ENCODE assay signal across 1 cellular context in genomic region chr2:135985018-135985825, GRCh38.
TF ChIP-seq lines count a peak whose summit lies in the region.

DARS1 (minus strand) TSS chr2:135985626; CDS start chr2:135985468, 158 bp downstream.

TF ChIP-seq in WTC11, 78 proteins besides CTCF, POLR2A, EP300 and RAD21 (continued from another document):
- TF ChIP-seq ATF3 (CRISPR knock-in tag; conservative IDR thresholded peaks at IDR 0.05) (no peak), IRF1 (CRISPR knock-in tag; IDR thresholded peaks at IDR 0.05) (no peak), PRDM15 (CRISPR knock-in tag; IDR thresholded peaks at IDR 0.05) (no peak; the same call in 1 of the 2 replicates), TCF7 (CRISPR knock-in tag; IDR thresholded peaks at IDR 0.05; ENCODE audit: low read depth) (peak; percentile 79; the same call in 1 of the 2 replicates), ZNF121 (CRISPR knock-in tag; IDR thresholded peaks at IDR 0.05) (0 out of 2 replicates have a peak, but pooled peaks have one; percentile 18), ZNF512 (CRISPR knock-in tag; IDR thresholded peaks at IDR 0.05; ENCODE audit: borderline replicate concordance) (no peak), GTF2I (CRISPR knock-in tag; conservative IDR thresholded peaks at IDR 0.05) (no peak), MYBL2 (CRISPR knock-in tag; IDR thresholded peaks at IDR 0.05) (peak; percentile 59; the same call in 1 of the 2 replicates), SP1 (CRISPR knock-in tag; conservative IDR thresholded peaks at IDR 0.05) (no peak; the same call in none of the 2 replicates), GABPB1 (CRISPR knock-in tag; IDR thresholded peaks at IDR 0.05) (peak; percentile 66), ATF2 (CRISPR knock-in tag; IDR thresholded peaks at IDR 0.05; ENCODE audit: borderline replicate concordance, low read depth) (no peak), E2F5 (CRISPR knock-in tag; IDR thresholded peaks at IDR 0.05) (peak; percentile 17; the same call in 1 of the 2 replicates), E2F1 (CRISPR knock-in tag; IDR thresholded peaks at IDR 0.05) (no peak; the same call in 1 of the 2 replicates), PREB (CRISPR knock-in tag; IDR thresholded peaks at IDR 0.05; ENCODE audit: borderline replicate concordance) (no peak), ZNF232 (CRISPR knock-in tag; IDR thresholded peaks at IDR 0.05) (peak; percentile 71), ZNF423 (CRISPR knock-in tag; IDR thresholded peaks at IDR 0.05) (0 out of 2 replicates have a peak, but pooled peaks have one; percentile 19), AFF4 (CRISPR knock-in tag; IDR thresholded peaks at IDR 0.05; ENCODE audit: borderline replicate concordance) (peak; percentile 89), JAZF1 (CRISPR knock-in tag; IDR thresholded peaks at IDR 0.05) (no peak), ATF1 (CRISPR knock-in tag; IDR thresholded peaks at IDR 0.05) (no peak), FOXK1 (CRISPR knock-in tag; IDR thresholded peaks at IDR 0.05) (no peak; the same call in 1 of the 2 replicates), NR3C1 (CRISPR knock-in tag; conservative IDR thresholded peaks at IDR 0.05; ENCODE audit: low read depth) (no peak), SMAD4 (CRISPR knock-in tag; IDR thresholded peaks at IDR 0.05) (peak; percentile 81), TEAD4 (CRISPR knock-in tag; IDR thresholded peaks at IDR 0.05) (0 out of 2 replicates have a peak, but pooled peaks have one; percentile 58), PRRX2 (CRISPR knock-in tag; IDR thresholded peaks at IDR 0.05) (no peak; the same call in 1 of the 2 replicates), TP53 (CRISPR knock-in tag; IDR thresholded peaks at IDR 0.05) (peak; percentile 58; the same call in 1 of the 2 replicates), EMX1 (CRISPR knock-in tag; IDR thresholded peaks at IDR 0.05) (no peak; the same call in 1 of the 2 replicates), ZNF416 (CRISPR knock-in tag; IDR thresholded peaks at IDR 0.05) (peak; percentile 45; the same call in 1 of the 2 replicates), KAT7 (CRISPR knock-in tag; IDR thresholded peaks at IDR 0.05; ENCODE audit: borderline replicate concordance) (peak; percentile 97; the same call in 1 of the 2 replicates), NFE2L1 (CRISPR knock-in tag; IDR thresholded peaks at IDR 0.05) (peak; percentile 43; the same call in 1 of the 2 replicates), RORB (CRISPR knock-in tag; IDR thresholded peaks at IDR 0.05) (no peak), ZBTB21 (CRISPR knock-in tag; IDR thresholded peaks at IDR 0.05; ENCODE audit: borderline replicate concordance) (peak; percentile 39; the same call in 1 of the 2 replicates), RELA (CRISPR knock-in tag; IDR thresholded peaks at IDR 0.05; ENCODE audit: borderline replicate concordance) (0 out of 2 replicates have a peak, but pooled peaks have one; percentile 77), ZNF317 (CRISPR knock-in tag; IDR thresholded peaks at IDR 0.05; ENCODE audit: borderline replicate concordance, low read depth) (no peak), STAT6 (CRISPR knock-in tag; conservative IDR thresholded peaks at IDR 0.05; ENCODE audit: low read depth) (no peak), ESRRA (CRISPR knock-in tag; IDR thresholded peaks at IDR 0.05; ENCODE audit: borderline replicate concordance) (no peak), SMAD3 (CRISPR knock-in tag; IDR thresholded peaks at IDR 0.05; ENCODE audit: borderline replicate concordance) (no peak), ZNF138 (CRISPR knock-in tag; conservative IDR thresholded peaks at IDR 0.05) (no peak)
